ENCODE assay signal across 15 cellular contexts in the genomic region with DNA sequence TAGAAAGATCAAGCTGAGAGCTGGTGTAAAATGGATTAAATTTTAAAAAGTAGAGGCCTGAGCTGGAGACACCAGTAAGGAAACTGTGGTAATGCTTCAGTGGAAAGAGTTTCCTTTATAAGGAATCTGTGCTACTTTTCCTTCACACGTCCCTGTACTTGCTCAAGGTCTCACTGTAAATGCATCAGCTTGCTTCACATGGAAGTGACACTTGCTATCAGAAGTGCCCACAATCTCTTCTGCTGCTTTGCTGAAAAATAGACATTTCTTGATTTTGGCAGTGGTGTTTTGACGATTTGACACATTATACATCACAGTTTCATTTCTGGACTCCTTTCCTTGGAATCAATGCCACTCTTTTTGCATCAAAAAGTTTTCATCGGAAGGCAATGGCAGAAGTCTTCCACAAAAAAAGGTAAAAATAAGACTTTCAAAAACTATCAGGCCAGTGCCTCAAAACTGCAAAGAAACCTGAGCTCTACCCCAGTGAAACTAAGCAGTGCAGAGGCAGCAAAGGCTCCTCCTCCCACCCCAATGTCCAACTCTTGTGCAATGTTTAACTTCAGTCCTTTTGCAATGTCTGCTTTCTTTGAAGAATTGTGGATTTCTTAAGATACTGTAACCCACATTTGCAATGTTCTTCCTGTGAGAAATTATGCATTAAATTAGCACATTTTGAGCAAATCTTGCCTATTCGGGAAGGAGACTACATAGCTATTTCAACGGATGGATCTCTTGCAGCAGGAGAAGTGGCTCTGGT. TPM values are rescaled to one million over a fixed set of nuclear protein-coding genes. Genes with fewer than 3 reads are reported as not detected.
DNase-seq lines count a peak whose midpoint lies in the region; ATAC-seq and TF ChIP-seq lines count a peak whose summit lies in the region.
"Had no signal": no experiment of that assay in that cellular context is flagged by ENCODE, and none has a peak within 500 bp of the region (broad histone marks: within the 10 kb centered on the region; RNA-seq: fewer than 3 reads in every experiment).

No MANE protein-coding gene starts in this region.

- peaks cover 0 to 12% (median 5%) of the 10 kb centered on the region in 4 donors for H3K4me1 ChIP-seq in tibial artery
- H3K4me1 ChIP-seq: body of pancreas had no signal

- H3K4me3 ChIP-seq in tibial artery (no peak overlapping the region), brain microvascular endothelial cell (ENCODE audit: low read depth, low read length) (no peak overlapping the region)
- H3K4me3 ChIP-seq: body of pancreas, skin epidermis had no signal

- no peak for TF ChIP-seq CTCF in tibial artery (IDR thresholded peaks at IDR 0.05)
- TF ChIP-seq CTCF in brain microvascular endothelial cell (IDR thresholded peaks at IDR 0.05; ENCODE audit: low read depth, low read length, missing control alignments) = no peak

- DNase-seq in LHCN-M2 (ENCODE audit: low read depth) (peak; percentile 18), SKM-1 treated with dmso at 0.1 percent for 144 hours (lab: John Stamatoyannopoulos, UW; ENCODE audit: unreplicated experiment) (peak; percentile 91), left ventricle myocardium superior (no peak), tibial artery (no peak), globus pallidus (ENCODE audit: low spot score) (no peak), T1000 (lab: John Stamatoyannopoulos, UW) (no peak), brain microvascular endothelial cell (no peak)
- DNase-seq: activated CD4-positive, alpha-beta memory T cell treated with anti-CD3 and anti-CD28 coated beads, Interleukin-2, amount 10 ng/mL, durations not matched to agents 7 days and 5 days; body of pancreas; Calu3; effector memory CD4-positive, alpha-beta T cell; NCI-H1048; NCI-H345; substantia nigra had no signal

- no peaks in the 10 kb centered on the region for H3K9me3 ChIP-seq in tibial artery
- H3K9me3 ChIP-seq: body of pancreas had no signal

- intact Hi-C loops in left ventricle myocardium superior (cut with micrococcal nuclease) (no loop called here), tibial artery (cut with DNase I; ENCODE audit: low total_unique reads) (loop anchor here (10.0 kb wide), 1 partner anchor 53 kb away; no protein-coding TSS in a partner anchor)

- peak; percentile 41 for ATAC-seq in left ventricle myocardium superior
- ATAC-seq: body of pancreas had no signal

- H3K27ac ChIP-seq in tibial artery (peak overlapping the region; percentile 14 to 21), brain microvascular endothelial cell (no peak overlapping the region)
- H3K27ac ChIP-seq: body of pancreas, skin epidermis had no signal

- H3K27me3 ChIP-seq in tibial artery (no peaks in the 10 kb centered on the region), brain microvascular endothelial cell (replicated peaks) (no peaks in the 10 kb centered on the region)
- H3K27me3 ChIP-seq: body of pancreas had no signal

- no peaks in the 10 kb centered on the region for H3K36me3 ChIP-seq in tibial artery
- H3K36me3 ChIP-seq in brain microvascular endothelial cell (replicated peaks) = no peaks in the 10 kb centered on the region

- in situ Hi-C loops in brain microvascular endothelial cell (cut with HindIII; ENCODE audit: low pct_ligation_motif_present, low sequenced_read_pairs) = no loop called here

RNA-seq across cellular contexts. Expression of a gene that starts 18.4 kb away (rescaled TPM):
- total RNA-seq in LHCN-M2 (2014; rRNA removed) = 0.11 and 0.90 TPM in 2 replicates
- 1.0 TPM for polyA plus RNA-seq in LHCN-M2 (2012)
- 6.2 TPM for total RNA-seq in left ventricle myocardium superior

Comparison
In these comparisons a context has a peak if more than half of its experiments do, and no peak if none do; other contexts are left out.
1. DNase-seq: peak in LHCN-M2 (single experiment) and SKM-1 treated with dmso at 0.1 percent for 144 hours (single experiment); none in left ventricle myocardium superior (single experiment), tibial artery (0 of 2), globus pallidus (single experiment), T1000 (single experiment) and brain microvascular endothelial cell (single experiment).